In the genomic region with DNA sequence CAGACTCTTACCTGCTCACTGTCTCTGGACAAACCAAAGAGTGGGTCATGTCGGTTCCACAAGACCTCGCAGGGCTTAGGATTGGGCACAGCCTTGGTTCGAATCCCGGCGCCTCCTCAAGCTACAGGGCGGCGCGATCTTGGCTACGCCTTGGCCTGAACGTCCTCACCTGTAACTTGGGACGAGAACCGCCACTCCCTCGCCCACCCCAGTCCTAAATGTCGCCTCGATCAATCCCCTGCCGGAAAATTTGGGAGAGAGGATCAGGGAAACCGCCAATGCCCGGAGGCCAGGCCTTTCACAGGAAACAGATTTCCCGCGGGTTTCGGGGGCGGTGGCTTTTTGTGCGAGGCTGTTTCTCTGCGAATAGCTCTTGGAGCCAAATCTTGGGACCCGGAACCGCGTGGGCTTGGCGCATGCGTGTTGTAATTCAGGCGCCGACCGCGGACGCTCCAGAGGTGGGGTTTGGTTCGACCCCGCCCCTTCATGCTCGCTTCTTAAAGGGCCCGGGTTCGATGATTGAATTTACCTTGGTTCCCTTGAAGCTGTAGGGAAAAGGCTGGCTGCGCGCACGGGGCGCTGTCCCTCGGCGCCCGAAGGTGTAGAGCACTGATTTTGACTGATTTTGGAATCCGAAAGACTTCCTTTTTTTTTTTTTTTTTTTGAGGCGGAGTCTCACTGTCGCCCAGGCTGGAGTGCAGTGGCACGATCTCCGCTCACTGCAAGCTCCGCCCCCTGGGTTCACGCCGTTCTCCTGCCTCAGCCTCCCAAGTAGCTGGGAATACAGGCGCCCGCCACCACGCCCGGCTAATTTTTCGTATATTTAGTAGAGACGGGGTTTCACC, we compare ENCODE assay signal across 1 cellular context.
TF ChIP-seq lines count a peak whose summit lies in the region.

Gene NR2C2AP (minus strand): TSS at position 403 of the 845 bp plus-strand sequence. CDS start 354 bp downstream, at position 49.

TF ChIP-seq in K562, 482 proteins besides CTCF, POLR2A, EP300 and RAD21 (continued from another document and continues in another):
- TF ChIP-seq POU5F1 (IDR thresholded peaks at IDR 0.05; ENCODE audit: borderline replicate concordance, low read depth, low read length, partially characterized antibody) (no peak), MTA2 (IDR thresholded peaks at IDR 0.05; ENCODE audit: low read depth) (no peak), ZNF436 (CRISPR knock-in tag; IDR thresholded peaks at IDR 0.05) (no peak), MTF1 (CRISPR knock-in tag; IDR thresholded peaks at IDR 0.05; ENCODE audit: borderline replicate concordance) (no peak), ZNF551 (CRISPR knock-in tag; IDR thresholded peaks at IDR 0.05) (no peak), ZNF263 (CRISPR knock-in tag; IDR thresholded peaks at IDR 0.05; ENCODE audit: borderline replicate concordance) (no peak; the same call in 1 of the 2 replicates), ZNF707 (CRISPR knock-in tag; conservative IDR thresholded peaks at IDR 0.05) (no peak), TRIM28 (IDR thresholded peaks at IDR 0.05) (peak; percentile 68; the same call in 1 of the 2 replicates), KLF1 (tag; IDR thresholded peaks at IDR 0.05) (0 out of 2 replicates have a peak, but pooled peaks have one; percentile 26), CHD2 (IDR thresholded peaks at IDR 0.05; ENCODE audit: low read depth, low read length) (no peak), GABPB1 (CRISPR knock-in tag; IDR thresholded peaks at IDR 0.05) (peak; percentile 61; the same call in 1 of the 2 replicates), HLTF (IDR thresholded peaks at IDR 0.05) (no peak), ZBTB8A (IDR thresholded peaks at IDR 0.05; ENCODE audit: partially characterized antibody) (no peak), ZNF41 (CRISPR knock-in tag; conservative IDR thresholded peaks at IDR 0.05) (no peak), SIRT6 (IDR thresholded peaks at IDR 0.05; ENCODE audit: low read depth, low read length) (no peak), MEF2A (IDR thresholded peaks at IDR 0.05; ENCODE audit: control insufficient read depth, low read depth, low read length) (no peak), ZNF668 (CRISPR knock-in tag; IDR thresholded peaks at IDR 0.05) (no peak), ZFP36 (IDR thresholded peaks at IDR 0.05; ENCODE audit: low read depth, low read length, partially characterized antibody) (no peak), ZNF280A (IDR thresholded peaks at IDR 0.05; ENCODE audit: low read depth, partially characterized antibody) (no peak), BMI1 (IDR thresholded peaks at IDR 0.05; ENCODE audit: low read length) (no peak), MITF (IDR thresholded peaks at IDR 0.05) (no peak), NCOA4 (IDR thresholded peaks at IDR 0.05; ENCODE audit: partially characterized antibody) (no peak), CBX8 (IDR thresholded peaks at IDR 0.05; ENCODE audit: borderline replicate concordance, extremely low read depth, low read depth, low read length, poor library complexity, severe bottlenecking) (no peak), SPI1 (IDR thresholded peaks at IDR 0.05; ENCODE audit: borderline replicate concordance, low read depth, low read length) (peak; percentile 60; the same call in 1 of the 2 replicates), KDM1A (IDR thresholded peaks at IDR 0.05) (peak; percentile 72 to 79), NONO (IDR thresholded peaks at IDR 0.05; ENCODE audit: low read depth in 2 of 2, low read length in 1 of 2) (no peak), PML (IDR thresholded peaks at IDR 0.05; ENCODE audit: low read length) (no peak), CCAR2 (IDR thresholded peaks at IDR 0.05; ENCODE audit: low read depth, low read length) (no peak), PRPF4 (IDR thresholded peaks at IDR 0.05; ENCODE audit: insufficient read depth, low read depth, low read length, poor library complexity, severe bottlenecking) (no peak), HMGN3 (IDR thresholded peaks at IDR 0.05; ENCODE audit: borderline replicate concordance, extremely low read depth, insufficient read length, low read depth, low read length) (no peak), PTRF (tag; IDR thresholded peaks at IDR 0.05) (no peak), MECOM (CRISPR knock-in tag; IDR thresholded peaks at IDR 0.05) (no peak), KHSRP (IDR thresholded peaks at IDR 0.05) (no peak), KLF6 (CRISPR knock-in tag; IDR thresholded peaks at IDR 0.05; ENCODE audit: borderline replicate concordance) (no peak), GTF2B (IDR thresholded peaks at IDR 0.05; ENCODE audit: extremely low read depth, insufficient read length) (no peak), TCF7 (IDR thresholded peaks at IDR 0.05; ENCODE audit: borderline replicate concordance) (no peak), SREBF2 (CRISPR knock-in tag; IDR thresholded peaks at IDR 0.05) (no peak), AFF1 (IDR thresholded peaks at IDR 0.05; ENCODE audit: low read depth in 1 of 2, partially characterized antibody in 2 of 2) (no peak), KDM2B (CRISPR knock-in tag; IDR thresholded peaks at IDR 0.05) (no peak), HMG20B (CRISPR knock-in tag; IDR thresholded peaks at IDR 0.05) (no peak), FOXO4 (CRISPR knock-in tag; IDR thresholded peaks at IDR 0.05) (no peak), ARHGAP35 (IDR thresholded peaks at IDR 0.05; ENCODE audit: partially characterized antibody) (no peak), ARID2 (IDR thresholded peaks at IDR 0.05) (no peak), SRSF7 (optimal IDR thresholded peaks at IDR 0.05; ENCODE audit: low read depth, low read length) (no peak), HDAC8 (tag; IDR thresholded peaks at IDR 0.05) (no peak), ZNF212 (CRISPR knock-in tag; IDR thresholded peaks at IDR 0.05) (no peak), ELF4 (CRISPR knock-in tag; IDR thresholded peaks at IDR 0.05) (no peak), ZNF695 (CRISPR knock-in tag; IDR thresholded peaks at IDR 0.05) (no peak), ZNF165 (CRISPR knock-in tag; IDR thresholded peaks at IDR 0.05; ENCODE audit: borderline replicate concordance) (no peak)
- TF ChIP-seq, protein P1, sequence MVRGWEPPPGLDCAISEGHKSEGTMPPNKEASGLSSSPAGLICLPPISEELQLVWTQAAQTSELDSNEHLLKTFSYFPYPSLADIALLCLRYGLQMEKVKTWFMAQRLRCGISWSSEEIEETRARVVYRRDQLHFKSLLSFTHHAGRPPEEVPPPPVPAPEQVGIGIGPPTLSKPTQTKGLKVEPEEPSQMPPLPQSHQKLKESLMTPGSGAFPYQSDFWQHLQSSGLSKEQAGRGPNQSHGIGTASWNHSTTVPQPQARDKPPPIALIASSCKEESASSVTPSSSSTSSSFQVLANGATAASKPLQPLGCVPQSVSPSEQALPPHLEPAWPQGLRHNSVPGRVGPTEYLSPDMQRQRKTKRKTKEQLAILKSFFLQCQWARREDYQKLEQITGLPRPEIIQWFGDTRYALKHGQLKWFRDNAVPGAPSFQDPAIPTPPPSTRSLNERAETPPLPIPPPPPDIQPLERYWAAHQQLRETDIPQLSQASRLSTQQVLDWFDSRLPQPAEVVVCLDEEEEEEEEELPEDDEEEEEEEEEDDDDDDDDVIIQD (CRISPR knock-in tag; IDR thresholded peaks at IDR 0.05): no peak
- TF ChIP-seq, protein P2, sequence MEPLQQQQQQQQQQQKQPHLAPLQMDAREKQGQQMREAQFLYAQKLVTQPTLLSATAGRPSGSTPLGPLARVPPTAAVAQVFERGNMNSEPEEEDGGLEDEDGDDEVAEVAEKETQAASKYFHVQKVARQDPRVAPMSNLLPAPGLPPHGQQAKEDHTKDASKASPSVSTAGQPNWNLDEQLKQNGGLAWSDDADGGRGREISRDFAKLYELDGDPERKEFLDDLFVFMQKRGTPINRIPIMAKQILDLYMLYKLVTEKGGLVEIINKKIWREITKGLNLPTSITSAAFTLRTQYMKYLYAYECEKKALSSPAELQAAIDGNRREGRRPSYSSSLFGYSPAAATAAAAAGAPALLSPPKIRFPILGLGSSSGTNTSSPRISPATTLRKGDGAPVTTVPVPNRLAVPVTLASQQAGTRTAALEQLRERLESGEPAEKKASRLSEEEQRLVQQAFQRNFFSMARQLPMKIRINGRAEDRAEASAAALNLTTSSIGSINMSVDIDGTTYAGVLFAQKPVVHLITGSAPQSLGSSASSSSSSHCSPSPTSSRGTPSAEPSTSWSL (CRISPR knock-in tag; IDR thresholded peaks at IDR 0.05; ENCODE audit: borderline replicate concordance): no peak
- TF ChIP-seq, protein P3, sequence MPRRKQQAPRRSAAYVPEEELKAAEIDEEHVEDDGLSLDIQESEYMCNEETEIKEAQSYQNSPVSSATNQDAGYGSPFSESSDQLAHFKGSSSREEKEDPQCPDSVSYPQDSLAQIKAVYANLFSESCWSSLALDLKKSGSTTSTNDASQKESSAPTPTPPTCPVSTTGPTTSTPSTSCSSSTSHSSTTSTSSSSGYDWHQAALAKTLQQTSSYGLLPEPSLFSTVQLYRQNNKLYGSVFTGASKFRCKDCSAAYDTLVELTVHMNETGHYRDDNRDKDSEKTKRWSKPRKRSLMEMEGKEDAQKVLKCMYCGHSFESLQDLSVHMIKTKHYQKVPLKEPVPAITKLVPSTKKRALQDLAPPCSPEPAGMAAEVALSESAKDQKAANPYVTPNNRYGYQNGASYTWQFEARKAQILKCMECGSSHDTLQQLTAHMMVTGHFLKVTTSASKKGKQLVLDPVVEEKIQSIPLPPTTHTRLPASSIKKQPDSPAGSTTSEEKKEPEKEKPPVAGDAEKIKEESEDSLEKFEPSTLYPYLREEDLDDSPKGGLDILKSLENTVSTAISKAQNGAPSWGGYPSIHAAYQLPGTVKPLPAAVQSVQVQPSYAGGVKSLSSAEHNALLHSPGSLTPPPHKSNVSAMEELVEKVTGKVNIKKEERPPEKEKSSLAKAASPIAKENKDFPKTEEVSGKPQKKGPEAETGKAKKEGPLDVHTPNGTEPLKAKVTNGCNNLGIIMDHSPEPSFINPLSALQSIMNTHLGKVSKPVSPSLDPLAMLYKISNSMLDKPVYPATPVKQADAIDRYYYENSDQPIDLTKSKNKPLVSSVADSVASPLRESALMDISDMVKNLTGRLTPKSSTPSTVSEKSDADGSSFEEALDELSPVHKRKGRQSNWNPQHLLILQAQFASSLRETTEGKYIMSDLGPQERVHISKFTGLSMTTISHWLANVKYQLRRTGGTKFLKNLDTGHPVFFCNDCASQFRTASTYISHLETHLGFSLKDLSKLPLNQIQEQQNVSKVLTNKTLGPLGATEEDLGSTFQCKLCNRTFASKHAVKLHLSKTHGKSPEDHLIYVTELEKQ (CRISPR knock-in tag; IDR thresholded peaks at IDR 0.05): no peak
